Comparison of ENCODE assay signal across 8 cellular contexts in genomic region chrX:69285881-69286545, GRCh38.
DNase-seq lines count a peak whose midpoint lies in the region; ATAC-seq and TF ChIP-seq lines count a peak whose summit lies in the region.

No MANE protein-coding gene starts in this region.

- H3K4me3 ChIP-seq in AG09309 (ENCODE audit: control insufficient read depth, low read depth, low read length) (peak overlapping the region; percentile 43), MM.1S (ENCODE audit: low read length) (peak overlapping the region; percentile 56), duodenal mucosa (ENCODE audit: low read depth in 1 of 2, low read length in 2 of 2) (peak overlapping the region; percentile 50 to 57), lung (no peak overlapping the region)

- no peaks in the 10 kb centered on the region for H3F3A ChIP-seq in MM.1S (ENCODE audit: insufficient read depth, low read length)

- 11% methylated on average over 15 to 31 of the region's 31 CpGs for WGBS in lung, 2 donors

- TF ChIP-seq CTCF in AG09309 (IDR thresholded peaks at IDR 0.05; ENCODE audit: control insufficient read depth, insufficient read depth, low read depth, low read length, missing control alignments) (peak; percentile 93), MM.1S (IDR thresholded peaks at IDR 0.05; ENCODE audit: low read length) (peak; percentile 81), lung (IDR thresholded peaks at IDR 0.05; ENCODE audit: control extremely low read depth, extremely low read depth) (peak; percentile 56)

- H3K36me3 ChIP-seq in MM.1S (replicated peaks; ENCODE audit: insufficient read depth, low read length) (no peaks in the 10 kb centered on the region), duodenal mucosa (ENCODE audit: control insufficient read depth in 1 of 2, insufficient read depth in 2 of 2, low read length in 2 of 2) (no peaks in the 10 kb centered on the region), lung (ENCODE audit: control insufficient read depth in 2 of 2, insufficient read depth in 2 of 2, low read length in 2 of 2) (no peaks in the 10 kb centered on the region)

- no peaks in the 10 kb centered on the region for H4K20me1 ChIP-seq in MM.1S (ENCODE audit: insufficient read depth, low read length)

- ATAC-seq in GM18907 (IDR thresholded peaks at IDR 0.05; ENCODE audit: unreplicated experiment): peak; percentile 80
- no peak for ATAC-seq in lung (ENCODE audit: insufficient read depth, low FRiP score)

- DNase-seq in AG09309 (ENCODE audit: low read depth) (no peak), MM.1S (peak; percentile 39), lung (ENCODE audit: low spot score) (peak; percentile 53), pons (ENCODE audit: low spot score) (no peak)
- DNase-seq in activated CD4-positive, alpha-beta T cell treated with anti-CD3 and anti-CD28 coated beads, Interleukin-2, amount 50 U/mL, for 1 hour: peak; percentile 53
- peak; percentile 8 to 55 (median 15) for DNase-seq in stimulated activated CD4-positive, alpha-beta T cell treated with anti-CD3 and anti-CD28 coated beads, TNF-alpha, amount 100 ng/mL, for 48 hours (ENCODE audit: low read depth in 3 of 3)

- H3K9me3 ChIP-seq in MM.1S (replicated peaks; ENCODE audit: insufficient read depth, low read length) (no peaks in the 10 kb centered on the region), duodenal mucosa (ENCODE audit: control insufficient read depth in 1 of 2, low read length in 2 of 2) (no peaks in the 10 kb centered on the region), lung (ENCODE audit: control insufficient read depth in 2 of 2, insufficient read depth in 1 of 2, low read length in 1 of 2) (no peaks in the 10 kb centered on the region)

- H3K4me1 ChIP-seq in MM.1S (ENCODE audit: low read length) (no peaks in the 10 kb centered on the region), duodenal mucosa (ENCODE audit: control insufficient read depth in 1 of 2, insufficient read depth in 2 of 2, low read length in 2 of 2) (peaks cover 0 to 11% of the 10 kb centered on the region in 2 donors), lung (ENCODE audit: control insufficient read depth in 2 of 2, insufficient read depth in 2 of 2, low read length in 2 of 2) (peaks cover 0 to 8% of the 10 kb centered on the region in 2 donors)

- H3K27ac ChIP-seq in MM.1S (ENCODE audit: low read length) (no peak overlapping the region), duodenal mucosa (ENCODE audit: low read depth, low read length) (no peak overlapping the region), lung (ENCODE audit: low read depth in 1 of 2, low read length in 1 of 2) (no peak overlapping the region)

- no peaks in the 10 kb centered on the region for H3K9me2 ChIP-seq in MM.1S (replicated peaks; ENCODE audit: insufficient read depth, low read length)

- no peaks in the 10 kb centered on the region for H3K79me2 ChIP-seq in MM.1S (ENCODE audit: low read length)

- peak overlapping the region; percentile 72; the same call in 1 of the 2 replicates for H3K4me2 ChIP-seq in MM.1S (ENCODE audit: low read depth, low read length)

- no peaks in the 10 kb centered on the region for H3K27me3 ChIP-seq in MM.1S (replicated peaks; ENCODE audit: insufficient read depth, low read length)
- no peaks in the 10 kb centered on the region for H3K27me3 ChIP-seq in duodenal mucosa (ENCODE audit: control insufficient read depth in 1 of 2, insufficient read depth in 2 of 2, low read length in 2 of 2)
- no peaks in the 10 kb centered on the region for H3K27me3 ChIP-seq in lung (ENCODE audit: control insufficient read depth, insufficient read depth)

- H3K9ac ChIP-seq in MM.1S (ENCODE audit: low read length): peak overlapping the region; percentile 16; the same call in 1 of the 2 replicates
- H3K9ac ChIP-seq in duodenal mucosa (ENCODE audit: low read depth in 1 of 2, low read length in 2 of 2): no peak overlapping the region

- H2AFZ ChIP-seq in MM.1S (ENCODE audit: low read length): peak overlapping the region; percentile 87

Comparison
In these comparisons a context has a peak if more than half of its experiments do, and no peak if none do; other contexts are left out.
1. DNase-seq: peak in MM.1S (single experiment), activated CD4-positive, alpha-beta T cell treated with anti-CD3 and anti-CD28 coated beads, Interleukin-2, amount 50 U/mL, for 1 hour (single experiment), lung (single experiment) and stimulated activated CD4-positive, alpha-beta T cell treated with anti-CD3 and anti-CD28 coated beads, TNF-alpha, amount 100 ng/mL, for 48 hours (3 of 3); none in AG09309 (single experiment) and pons (single experiment).
2. Peak in every context shown above with its lines, with median percentiles within 50 percentile points of each other: CTCF ChIP-seq.